ENCODE assay signal across 15 cellular contexts in the genomic region with DNA sequence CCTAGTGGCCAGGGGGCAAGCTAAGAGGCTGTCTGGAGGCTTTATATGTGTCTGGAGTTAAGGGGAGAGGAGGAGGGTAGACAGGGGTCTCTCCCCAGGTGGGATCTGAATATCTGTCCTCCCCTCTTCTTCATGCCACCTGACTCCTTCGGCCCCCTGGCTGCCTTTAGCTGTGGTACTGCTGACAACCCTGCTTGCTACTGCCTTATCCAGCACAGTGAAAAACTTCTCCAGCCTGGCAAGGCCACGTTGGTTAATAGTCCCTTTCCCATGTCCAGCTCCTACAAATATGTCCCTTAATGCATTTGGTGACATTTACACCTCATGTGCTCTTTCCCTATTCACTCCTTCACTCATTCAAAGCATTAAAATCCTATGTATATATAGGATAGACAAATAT. TPM values are rescaled to one million over a fixed set of nuclear protein-coding genes. Genes with fewer than 3 reads are reported as not detected.
"Had no signal": no experiment of that assay in that cellular context is flagged by ENCODE, and none has a peak within 500 bp of the region (broad histone marks: within the 10 kb centered on the region; RNA-seq: fewer than 3 reads in every experiment).

No MANE protein-coding gene starts in this region.

- H3K4me3 ChIP-seq: hepatocyte, lower lobe of right lung, ovary, SK-N-MC had no signal

- DNase-seq: activated CD4-positive, alpha-beta T cell treated with anti-CD3 and anti-CD28 coated beads, Interleukin-2, amount 50 U/mL, for 1 hour; activated naive CD4-positive, alpha-beta T cell treated with anti-CD3 and anti-CD28 coated beads, Interleukin-2, amount 50 U/mL, for 16 hours; activated T-cell treated with anti-CD3 and anti-CD28 coated beads, Interleukin-2, amount 50 U/mL, for 1 hour; cerebellar nuclear complex; foreskin keratinocyte; lower lobe of right lung; naive thymus-derived CD4-positive, alpha-beta T cell; ovary; retina; small intestine; T-helper 2 cell; trophoblast cell had no signal

- H3K4me2 ChIP-seq: hepatocyte had no signal

- H2AFZ ChIP-seq: hepatocyte had no signal

- H3K36me3 ChIP-seq: ovary had no signal

- H3K4me1 ChIP-seq: foreskin keratinocyte had no signal

- H3K9me3 ChIP-seq: lower lobe of right lung, ovary had no signal

- H3K27ac ChIP-seq: foreskin keratinocyte, hepatocyte, lower lobe of right lung, SK-N-MC had no signal

- H3K4me3 Mint-ChIP-seq: brain had no signal

- ATAC-seq: foreskin keratinocyte; lower lobe of right lung; naive thymus-derived CD4-positive, alpha-beta T cell had no signal

- H3K27me3 ChIP-seq: hepatocyte, ovary had no signal

RNA-seq across cellular contexts. Expression of a gene that starts 42.4 kb away (rescaled TPM):
- total RNA-seq: foreskin keratinocyte; naive thymus-derived CD4-positive, alpha-beta T cell had no signal
- polyA plus RNA-seq: foreskin keratinocyte; naive thymus-derived CD4-positive, alpha-beta T cell had no signal
